1 cellular context compared by ENCODE assay signal in the genomic region with DNA sequence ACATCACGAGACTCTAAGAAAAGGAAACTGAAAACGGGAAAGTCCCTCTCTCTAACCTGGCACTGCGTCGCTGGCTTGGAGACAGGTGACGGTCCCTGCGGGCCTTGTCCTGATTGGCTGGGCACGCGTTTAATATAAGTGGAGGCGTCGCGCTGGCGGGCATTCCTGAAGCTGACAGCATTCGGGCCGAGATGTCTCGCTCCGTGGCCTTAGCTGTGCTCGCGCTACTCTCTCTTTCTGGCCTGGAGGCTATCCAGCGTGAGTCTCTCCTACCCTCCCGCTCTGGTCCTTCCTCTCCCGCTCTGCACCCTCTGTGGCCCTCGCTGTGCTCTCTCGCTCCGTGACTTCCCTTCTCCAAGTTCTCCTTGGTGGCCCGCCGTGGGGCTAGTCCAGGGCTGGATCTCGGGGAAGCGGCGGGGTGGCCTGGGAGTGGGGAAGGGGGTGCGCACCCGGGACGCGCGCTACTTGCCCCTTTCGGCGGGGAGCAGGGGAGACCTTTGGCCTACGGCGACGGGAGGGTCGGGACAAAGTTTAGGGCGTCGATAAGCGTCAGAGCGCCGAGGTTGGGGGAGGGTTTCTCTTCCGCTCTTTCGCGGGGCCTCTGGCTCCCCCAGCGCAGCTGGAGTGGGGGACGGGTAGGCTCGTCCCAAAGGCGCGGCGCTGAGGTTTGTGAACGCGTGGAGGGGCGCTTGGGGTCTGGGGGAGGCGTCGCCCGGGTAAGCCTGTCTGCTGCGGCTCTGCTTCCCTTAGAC.
A peak's percentile ranks its signal among the peaks of the same experiment; 100 is the strongest.
TF ChIP-seq lines count a peak whose summit lies in the region.

TSS of gene B2M (plus strand) at position 162 of the 752 bp plus-strand sequence. CDS start at position 192, 30 bp downstream.

TF ChIP-seq in K562, 482 proteins besides CTCF, POLR2A, EP300 and RAD21 (continued from another document and continues in another):
- TF ChIP-seq, protein P1, sequence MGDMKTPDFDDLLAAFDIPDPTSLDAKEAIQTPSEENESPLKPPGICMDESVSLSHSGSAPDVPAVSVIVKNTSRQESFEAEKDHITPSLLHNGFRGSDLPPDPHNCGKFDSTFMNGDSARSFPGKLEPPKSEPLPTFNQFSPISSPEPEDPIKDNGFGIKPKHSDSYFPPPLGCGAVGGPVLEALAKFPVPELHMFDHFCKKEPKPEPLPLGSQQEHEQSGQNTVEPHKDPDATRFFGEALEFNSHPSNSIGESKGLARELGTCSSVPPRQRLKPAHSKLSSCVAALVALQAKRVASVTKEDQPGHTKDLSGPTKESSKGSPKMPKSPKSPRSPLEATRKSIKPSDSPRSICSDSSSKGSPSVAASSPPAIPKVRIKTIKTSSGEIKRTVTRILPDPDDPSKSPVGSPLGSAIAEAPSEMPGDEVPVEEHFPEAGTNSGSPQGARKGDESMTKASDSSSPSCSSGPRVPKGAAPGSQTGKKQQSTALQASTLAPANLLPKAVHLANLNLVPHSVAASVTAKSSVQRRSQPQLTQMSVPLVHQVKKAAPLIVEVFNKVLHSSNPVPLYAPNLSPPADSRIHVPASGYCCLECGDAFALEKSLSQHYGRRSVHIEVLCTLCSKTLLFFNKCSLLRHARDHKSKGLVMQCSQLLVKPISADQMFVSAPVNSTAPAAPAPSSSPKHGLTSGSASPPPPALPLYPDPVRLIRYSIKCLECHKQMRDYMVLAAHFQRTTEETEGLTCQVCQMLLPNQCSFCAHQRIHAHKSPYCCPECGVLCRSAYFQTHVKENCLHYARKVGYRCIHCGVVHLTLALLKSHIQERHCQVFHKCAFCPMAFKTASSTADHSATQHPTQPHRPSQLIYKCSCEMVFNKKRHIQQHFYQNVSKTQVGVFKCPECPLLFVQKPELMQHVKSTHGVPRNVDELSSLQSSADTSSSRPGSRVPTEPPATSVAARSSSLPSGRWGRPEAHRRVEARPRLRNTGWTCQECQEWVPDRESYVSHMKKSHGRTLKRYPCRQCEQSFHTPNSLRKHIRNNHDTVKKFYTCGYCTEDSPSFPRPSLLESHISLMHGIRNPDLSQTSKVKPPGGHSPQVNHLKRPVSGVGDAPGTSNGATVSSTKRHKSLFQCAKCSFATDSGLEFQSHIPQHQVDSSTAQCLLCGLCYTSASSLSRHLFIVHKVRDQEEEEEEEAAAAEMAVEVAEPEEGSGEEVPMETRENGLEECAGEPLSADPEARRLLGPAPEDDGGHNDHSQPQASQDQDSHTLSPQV (IDR thresholded peaks at IDR 0.05) = no peak
- TF ChIP-seq DACH1 (IDR thresholded peaks at IDR 0.05; ENCODE audit: partially characterized antibody) = no peak
- no peak for TF ChIP-seq ARID3A (IDR thresholded peaks at IDR 0.05; ENCODE audit: borderline replicate concordance, low read depth, low read length)
- TF ChIP-seq, protein P2, sequence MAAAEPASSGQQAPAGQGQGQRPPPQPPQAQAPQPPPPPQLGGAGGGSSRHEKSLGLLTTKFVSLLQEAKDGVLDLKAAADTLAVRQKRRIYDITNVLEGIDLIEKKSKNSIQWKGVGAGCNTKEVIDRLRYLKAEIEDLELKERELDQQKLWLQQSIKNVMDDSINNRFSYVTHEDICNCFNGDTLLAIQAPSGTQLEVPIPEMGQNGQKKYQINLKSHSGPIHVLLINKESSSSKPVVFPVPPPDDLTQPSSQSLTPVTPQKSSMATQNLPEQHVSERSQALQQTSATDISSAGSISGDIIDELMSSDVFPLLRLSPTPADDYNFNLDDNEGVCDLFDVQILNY (CRISPR knock-in tag; IDR thresholded peaks at IDR 0.05) = 0 out of 2 replicates have a peak, but pooled peaks have one; percentile 18
- TF ChIP-seq ZC3H8 (IDR thresholded peaks at IDR 0.05) = no peak
- peak; percentile 47 for TF ChIP-seq BRD9 (IDR thresholded peaks at IDR 0.05; ENCODE audit: low read depth, partially characterized antibody)
- TF ChIP-seq BDP1 (IDR thresholded peaks at IDR 0.05; ENCODE audit: insufficient read depth, insufficient read length) = no peak
- TF ChIP-seq NR2C1 (IDR thresholded peaks at IDR 0.05) = no peak
- no peak for TF ChIP-seq NR2C1 (tag; IDR thresholded peaks at IDR 0.05)
- TF ChIP-seq, protein P3, sequence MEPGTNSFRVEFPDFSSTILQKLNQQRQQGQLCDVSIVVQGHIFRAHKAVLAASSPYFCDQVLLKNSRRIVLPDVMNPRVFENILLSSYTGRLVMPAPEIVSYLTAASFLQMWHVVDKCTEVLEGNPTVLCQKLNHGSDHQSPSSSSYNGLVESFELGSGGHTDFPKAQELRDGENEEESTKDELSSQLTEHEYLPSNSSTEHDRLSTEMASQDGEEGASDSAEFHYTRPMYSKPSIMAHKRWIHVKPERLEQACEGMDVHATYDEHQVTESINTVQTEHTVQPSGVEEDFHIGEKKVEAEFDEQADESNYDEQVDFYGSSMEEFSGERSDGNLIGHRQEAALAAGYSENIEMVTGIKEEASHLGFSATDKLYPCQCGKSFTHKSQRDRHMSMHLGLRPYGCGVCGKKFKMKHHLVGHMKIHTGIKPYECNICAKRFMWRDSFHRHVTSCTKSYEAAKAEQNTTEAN (CRISPR knock-in tag; IDR thresholded peaks at IDR 0.05) = no peak
- TF ChIP-seq KDM5B (IDR thresholded peaks at IDR 0.05; ENCODE audit: insufficient replicate concordance, low read depth, low read length) = peak; percentile 99
- no peak for TF ChIP-seq ZNF24 (IDR thresholded peaks at IDR 0.05)
- 0 out of 2 replicates have a peak, but pooled peaks have one; percentile 7 for TF ChIP-seq ZFPM2 (CRISPR knock-in tag; IDR thresholded peaks at IDR 0.05)
- TF ChIP-seq, protein P4, sequence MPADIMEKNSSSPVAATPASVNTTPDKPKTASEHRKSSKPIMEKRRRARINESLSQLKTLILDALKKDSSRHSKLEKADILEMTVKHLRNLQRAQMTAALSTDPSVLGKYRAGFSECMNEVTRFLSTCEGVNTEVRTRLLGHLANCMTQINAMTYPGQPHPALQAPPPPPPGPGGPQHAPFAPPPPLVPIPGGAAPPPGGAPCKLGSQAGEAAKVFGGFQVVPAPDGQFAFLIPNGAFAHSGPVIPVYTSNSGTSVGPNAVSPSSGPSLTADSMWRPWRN (IDR thresholded peaks at IDR 0.05; ENCODE audit: low read depth) = peak; percentile 83
- TF ChIP-seq, protein P5, sequence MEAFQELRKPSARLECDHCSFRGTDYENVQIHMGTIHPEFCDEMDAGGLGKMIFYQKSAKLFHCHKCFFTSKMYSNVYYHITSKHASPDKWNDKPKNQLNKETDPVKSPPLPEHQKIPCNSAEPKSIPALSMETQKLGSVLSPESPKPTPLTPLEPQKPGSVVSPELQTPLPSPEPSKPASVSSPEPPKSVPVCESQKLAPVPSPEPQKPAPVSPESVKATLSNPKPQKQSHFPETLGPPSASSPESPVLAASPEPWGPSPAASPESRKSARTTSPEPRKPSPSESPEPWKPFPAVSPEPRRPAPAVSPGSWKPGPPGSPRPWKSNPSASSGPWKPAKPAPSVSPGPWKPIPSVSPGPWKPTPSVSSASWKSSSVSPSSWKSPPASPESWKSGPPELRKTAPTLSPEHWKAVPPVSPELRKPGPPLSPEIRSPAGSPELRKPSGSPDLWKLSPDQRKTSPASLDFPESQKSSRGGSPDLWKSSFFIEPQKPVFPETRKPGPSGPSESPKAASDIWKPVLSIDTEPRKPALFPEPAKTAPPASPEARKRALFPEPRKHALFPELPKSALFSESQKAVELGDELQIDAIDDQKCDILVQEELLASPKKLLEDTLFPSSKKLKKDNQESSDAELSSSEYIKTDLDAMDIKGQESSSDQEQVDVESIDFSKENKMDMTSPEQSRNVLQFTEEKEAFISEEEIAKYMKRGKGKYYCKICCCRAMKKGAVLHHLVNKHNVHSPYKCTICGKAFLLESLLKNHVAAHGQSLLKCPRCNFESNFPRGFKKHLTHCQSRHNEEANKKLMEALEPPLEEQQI (IDR thresholded peaks at IDR 0.05) = 0 out of 2 replicates have a peak, but pooled peaks have one; percentile 55
- TF ChIP-seq, protein P6, sequence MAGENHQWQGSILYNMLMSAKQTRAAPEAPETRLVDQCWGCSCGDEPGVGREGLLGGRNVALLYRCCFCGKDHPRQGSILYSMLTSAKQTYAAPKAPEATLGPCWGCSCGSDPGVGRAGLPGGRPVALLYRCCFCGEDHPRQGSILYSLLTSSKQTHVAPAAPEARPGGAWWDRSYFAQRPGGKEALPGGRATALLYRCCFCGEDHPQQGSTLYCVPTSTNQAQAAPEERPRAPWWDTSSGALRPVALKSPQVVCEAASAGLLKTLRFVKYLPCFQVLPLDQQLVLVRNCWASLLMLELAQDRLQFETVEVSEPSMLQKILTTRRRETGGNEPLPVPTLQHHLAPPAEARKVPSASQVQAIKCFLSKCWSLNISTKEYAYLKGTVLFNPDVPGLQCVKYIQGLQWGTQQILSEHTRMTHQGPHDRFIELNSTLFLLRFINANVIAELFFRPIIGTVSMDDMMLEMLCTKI (IDR thresholded peaks at IDR 0.05; ENCODE audit: partially characterized antibody) = no peak
- peak; percentile 68 for TF ChIP-seq KHSRP (IDR thresholded peaks at IDR 0.05)
- TF ChIP-seq SPI1 (IDR thresholded peaks at IDR 0.05; ENCODE audit: borderline replicate concordance, low read depth, low read length) = peak; percentile 13; the same call in 1 of the 2 replicates
- TF ChIP-seq POLR2AphosphoS5 (IDR thresholded peaks at IDR 0.05; ENCODE audit: control insufficient read depth, insufficient read depth, low read depth, low read length) = peak; percentile 98
- TF ChIP-seq CC2D1A (IDR thresholded peaks at IDR 0.05) = no peak; the same call in 1 of the 2 replicates
- no peak for TF ChIP-seq RCOR1 (IDR thresholded peaks at IDR 0.05; ENCODE audit: borderline replicate concordance in 1 of 2, low read depth in 2 of 2, low read length in 2 of 2)
- peak; percentile 88 for TF ChIP-seq TAF9B (IDR thresholded peaks at IDR 0.05; ENCODE audit: partially characterized antibody)
- peak; percentile 92 for TF ChIP-seq BHLHE40 (IDR thresholded peaks at IDR 0.05; ENCODE audit: low read length)
- no peak for TF ChIP-seq ZZZ3 (IDR thresholded peaks at IDR 0.05)
- no peak for TF ChIP-seq PPARD (CRISPR knock-in tag; IDR thresholded peaks at IDR 0.05)
- TF ChIP-seq STAT5B (CRISPR knock-in tag; IDR thresholded peaks at IDR 0.05) = no peak
- peak; percentile 97 for TF ChIP-seq NFYB (IDR thresholded peaks at IDR 0.05; ENCODE audit: extremely low read depth, insufficient read length)
- TF ChIP-seq, protein P7, sequence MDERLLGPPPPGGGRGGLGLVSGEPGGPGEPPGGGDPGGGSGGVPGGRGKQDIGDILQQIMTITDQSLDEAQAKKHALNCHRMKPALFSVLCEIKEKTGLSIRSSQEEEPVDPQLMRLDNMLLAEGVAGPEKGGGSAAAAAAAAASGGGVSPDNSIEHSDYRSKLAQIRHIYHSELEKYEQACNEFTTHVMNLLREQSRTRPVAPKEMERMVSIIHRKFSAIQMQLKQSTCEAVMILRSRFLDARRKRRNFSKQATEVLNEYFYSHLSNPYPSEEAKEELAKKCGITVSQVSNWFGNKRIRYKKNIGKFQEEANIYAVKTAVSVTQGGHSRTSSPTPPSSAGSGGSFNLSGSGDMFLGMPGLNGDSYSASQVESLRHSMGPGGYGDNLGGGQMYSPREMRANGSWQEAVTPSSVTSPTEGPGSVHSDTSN (CRISPR knock-in tag; IDR thresholded peaks at IDR 0.05; ENCODE audit: low read depth) = no peak
- TF ChIP-seq, protein P7 (tag; conservative IDR thresholded peaks at IDR 0.05; ENCODE audit: low read depth) = no peak
- no peak for TF ChIP-seq NR4A1 (CRISPR knock-in tag; IDR thresholded peaks at IDR 0.05)
- TF ChIP-seq NR4A1 (tag; IDR thresholded peaks at IDR 0.05) = no peak
- 0 out of 2 replicates have a peak, but pooled peaks have one; percentile 12 for TF ChIP-seq SMARCA4 (IDR thresholded peaks at IDR 0.05)
- TF ChIP-seq CHD4 (IDR thresholded peaks at IDR 0.05; ENCODE audit: insufficient read depth, insufficient replicate concordance, low read depth, low read length, poor library complexity, severe bottlenecking) = no peak
- no peak for TF ChIP-seq ZEB2 (IDR thresholded peaks at IDR 0.05)
- TF ChIP-seq GTF2A2 (tag; IDR thresholded peaks at IDR 0.05) = peak; percentile 68; the same call in 1 of the 2 replicates
- peak; percentile 79 for TF ChIP-seq LARP7 (IDR thresholded peaks at IDR 0.05)
- no peak for TF ChIP-seq DLX4 (CRISPR knock-in tag; IDR thresholded peaks at IDR 0.05)
- TF ChIP-seq FOXA1 (IDR thresholded peaks at IDR 0.05; ENCODE audit: borderline replicate concordance) = no peak
- TF ChIP-seq SAFB2 (IDR thresholded peaks at IDR 0.05; ENCODE audit: borderline replicate concordance, low read depth, low read length, severe bottlenecking) = no peak
- TF ChIP-seq CAMTA2 (CRISPR knock-in tag; conservative IDR thresholded peaks at IDR 0.05) = no peak
- no peak for TF ChIP-seq TCF7 (IDR thresholded peaks at IDR 0.05; ENCODE audit: borderline replicate concordance)
- TF ChIP-seq ZBTB5 (IDR thresholded peaks at IDR 0.05) = no peak
- TF ChIP-seq CEBPB (tag; IDR thresholded peaks at IDR 0.05) = no peak
